In genomic region chr2:237581751-237582746, GRCh38 we compare ENCODE assay signal across 8 cellular contexts. TPM values are rescaled to one million over a fixed set of nuclear protein-coding genes. Genes with fewer than 3 reads are reported as not detected.
DNase-seq lines count a peak whose midpoint lies in the region; ATAC-seq and TF ChIP-seq lines count a peak whose summit lies in the region.

No MANE protein-coding gene starts in this region.

- no peak overlapping the region for H2BK5ac ChIP-seq in trophoblast cell (ENCODE audit: low read depth, low read length, poor library complexity)

- peak overlapping the region; percentile 47 for H2AK5ac ChIP-seq in trophoblast cell (ENCODE audit: low read length)

- no peak overlapping the region for H3K23ac ChIP-seq in trophoblast cell (ENCODE audit: low read length)

- H3K27me3 ChIP-seq in trophoblast cell (ENCODE audit: insufficient read depth, low read length) = no peaks in the 10 kb centered on the region

- no CpG with 5 or more reads among the region's 25 CpGs for WGBS in trophoblast cell (ENCODE audit: extremely low coverage, insufficient coverage, insufficient read length)

- TF ChIP-seq CTCF in GM13976 (IDR thresholded peaks at IDR 0.05; ENCODE audit: borderline replicate concordance, control extremely low read depth, extremely low read depth, insufficient read depth, missing control alignments) = peak; percentile 29
- no peak for TF ChIP-seq CTCF in glutamatergic neuron (IDR thresholded peaks at IDR 0.05; ENCODE audit: partially characterized antibody, unreplicated experiment)

- H3K14ac ChIP-seq in trophoblast cell (ENCODE audit: low read length) = no peak overlapping the region

- no peaks in the 10 kb centered on the region for H3K79me2 ChIP-seq in trophoblast cell (ENCODE audit: control insufficient read depth, insufficient read depth, low read length, poor library complexity)

- no peak overlapping the region for H4K12ac ChIP-seq in trophoblast cell (ENCODE audit: low read depth, low read length)

- H3K27ac ChIP-seq in trophoblast cell (ENCODE audit: low read depth, low read length) = no peak overlapping the region

- H3K9ac ChIP-seq in trophoblast cell (ENCODE audit: low read length) = no peak overlapping the region

- H2BK12ac ChIP-seq in trophoblast cell (ENCODE audit: low read length) = no peak overlapping the region

- in situ Hi-C loops in GM13976 (cut with MboI; ENCODE audit: low sequenced_read_pairs, unreplicated experiment) = no loop called here

- peak; percentile 96 to 99 for ATAC-seq in activated T-cell treated with anti-CD3 and anti-CD28 coated beads, Interleukin-2, amount 50 U/mL, for 72 hours (replicated peaks in 1 of 2)

- peaks cover 5% of the 10 kb centered on the region for H3K4me1 Mint-ChIP-seq in activated T-cell treated with anti-CD3 and anti-CD28 coated beads, Interleukin-2, amount 50 U/mL, for 72 hours (ENCODE audit: low read depth)
- H3K4me1 Mint-ChIP-seq in glutamatergic neuron (ENCODE audit: low read depth, unreplicated experiment) = peaks cover 5% of the 10 kb centered on the region

- no peaks in the 10 kb centered on the region for H3K36me3 Mint-ChIP-seq in activated T-cell treated with anti-CD3 and anti-CD28 coated beads, Interleukin-2, amount 50 U/mL, for 72 hours (ENCODE audit: insufficient read depth in 2 of 2)
- H3K36me3 Mint-ChIP-seq in glutamatergic neuron (ENCODE audit: unreplicated experiment) = no peaks in the 10 kb centered on the region

- no peaks in the 10 kb centered on the region for H3K79me1 ChIP-seq in trophoblast cell (ENCODE audit: low read length)

- DNase-seq in 8988T (peak; percentile 56), GM13976 (ENCODE audit: low spot score) (peak; percentile 70), NCI-H524 treated with DMSO at 0.1 percent for 48 hours (lab: John Stamatoyannopoulos, UW) (peak; percentile 23), glutamatergic neuron (peak; percentile 55), trophoblast cell (no peak), NCI-H187 (lab: John Stamatoyannopoulos, UW) (no peak)
- peak; percentile 66 to 73 for DNase-seq in activated T-cell treated with anti-CD3 and anti-CD28 coated beads, Interleukin-2, amount 50 U/mL, for 72 hours
- DNase-seq in activated effector memory CD4-positive, alpha-beta T cell treated with anti-CD3 and anti-CD28 coated beads, Interleukin-2, amount 50 U/mL, for 16 hours = no peak

- no peak overlapping the region for H2BK120ac ChIP-seq in trophoblast cell (ENCODE audit: insufficient read depth, low read length, poor library complexity)

- H3K9me3 Mint-ChIP-seq in activated T-cell treated with anti-CD3 and anti-CD28 coated beads, Interleukin-2, amount 50 U/mL, for 72 hours = no peaks in the 10 kb centered on the region
- peaks cover 3% of the 10 kb centered on the region for H3K9me3 Mint-ChIP-seq in glutamatergic neuron (ENCODE audit: unreplicated experiment)

- H4K91ac ChIP-seq in trophoblast cell (ENCODE audit: low read depth, low read length) = no peak overlapping the region

- no peak overlapping the region for H3K4me2 ChIP-seq in trophoblast cell (ENCODE audit: low read length)

- no peaks in the 10 kb centered on the region for H3K9me3 ChIP-seq in trophoblast cell (ENCODE audit: insufficient read depth, low read depth, low read length)

- no peak overlapping the region for H3K4ac ChIP-seq in trophoblast cell (ENCODE audit: low read depth, low read length)

- no peak overlapping the region for H3K4me3 ChIP-seq in trophoblast cell (ENCODE audit: low read depth, low read length)

- H3K18ac ChIP-seq in trophoblast cell (ENCODE audit: low read length) = no peak overlapping the region

- no peak overlapping the region for H4K8ac ChIP-seq in trophoblast cell (ENCODE audit: low read depth, low read length)

- H3K4me3 Mint-ChIP-seq in activated T-cell treated with anti-CD3 and anti-CD28 coated beads, Interleukin-2, amount 50 U/mL, for 72 hours = peak overlapping the region; percentile 8 to 52
- no peak overlapping the region for H3K4me3 Mint-ChIP-seq in glutamatergic neuron (ENCODE audit: unreplicated experiment)

- peaks cover 0 to 2% of the 10 kb centered on the region in 2 experiments for H3K36me3 ChIP-seq in trophoblast cell (ENCODE audit: control insufficient read depth in 1 of 2, insufficient read depth in 2 of 2, low read length in 2 of 2)

- H3K4me1 ChIP-seq in trophoblast cell (ENCODE audit: control insufficient read depth in 1 of 2, insufficient read depth in 2 of 2, low read length in 2 of 2) = peaks cover 6 to 14% of the 10 kb centered on the region in 2 experiments

- peak overlapping the region; percentile 73 for H3K27ac Mint-ChIP-seq in activated T-cell treated with anti-CD3 and anti-CD28 coated beads, Interleukin-2, amount 50 U/mL, for 72 hours
- no peak overlapping the region for H3K27ac Mint-ChIP-seq in glutamatergic neuron (ENCODE audit: unreplicated experiment)

- peaks cover 5% of the 10 kb centered on the region for H3K27me3 Mint-ChIP-seq in activated T-cell treated with anti-CD3 and anti-CD28 coated beads, Interleukin-2, amount 50 U/mL, for 72 hours (ENCODE audit: low read depth)
- H3K27me3 Mint-ChIP-seq in glutamatergic neuron (ENCODE audit: unreplicated experiment) = peaks cover 11% of the 10 kb centered on the region

- no peak overlapping the region for H2AFZ ChIP-seq in trophoblast cell (ENCODE audit: insufficient read depth, low read length, poor library complexity)

RNA-seq across cellular contexts. Expression of gene RAB17, which starts 8.5 kb away (rescaled TPM):
- under 1 TPM in 1 of 2 donors, not detected in 1; 0.09 TPM for total RNA-seq in activated T-cell treated with anti-CD3 and anti-CD28 coated beads, Interleukin-2, amount 50 U/mL, for 72 hours
- total RNA-seq in glutamatergic neuron (ENCODE audit: unreplicated experiment) = not detected
- 15.7 and 16.1 TPM in 2 replicates for polyA plus RNA-seq in trophoblast cell (2013)

RNA-seq across cellular contexts. Expression of gene PRLH, which starts 15.7 kb away (rescaled TPM):
- total RNA-seq in activated T-cell treated with anti-CD3 and anti-CD28 coated beads, Interleukin-2, amount 50 U/mL, for 72 hours = not detected
- not detected for total RNA-seq in glutamatergic neuron (ENCODE audit: unreplicated experiment)
- not detected in 2 replicates for polyA plus RNA-seq in trophoblast cell (2013)

RNA-seq across cellular contexts. Expression of gene LRRFIP1, which starts 45.3 kb away (rescaled TPM):
- 100 to 1,000 TPM; 198 to 239 TPM for total RNA-seq in activated T-cell treated with anti-CD3 and anti-CD28 coated beads, Interleukin-2, amount 50 U/mL, for 72 hours
- total RNA-seq in glutamatergic neuron (ENCODE audit: unreplicated experiment) = 112 TPM
- 51.0 and 58.1 TPM in 2 replicates for polyA plus RNA-seq in trophoblast cell (2013)

Comparison
In these comparisons a context has a peak if more than half of its experiments do, and no peak if none do; other contexts are left out.
1. DNase-seq: peak in 8988T (single experiment), GM13976 (single experiment), NCI-H524 treated with DMSO at 0.1 percent for 48 hours (single experiment), activated T-cell treated with anti-CD3 and anti-CD28 coated beads, Interleukin-2, amount 50 U/mL, for 72 hours (2 of 2) and glutamatergic neuron (single experiment); none in trophoblast cell (0 of 2), activated effector memory CD4-positive, alpha-beta T cell treated with anti-CD3 and anti-CD28 coated beads, Interleukin-2, amount 50 U/mL, for 16 hours (single experiment) and NCI-H187 (0 of 2).